In the genomic region with DNA sequence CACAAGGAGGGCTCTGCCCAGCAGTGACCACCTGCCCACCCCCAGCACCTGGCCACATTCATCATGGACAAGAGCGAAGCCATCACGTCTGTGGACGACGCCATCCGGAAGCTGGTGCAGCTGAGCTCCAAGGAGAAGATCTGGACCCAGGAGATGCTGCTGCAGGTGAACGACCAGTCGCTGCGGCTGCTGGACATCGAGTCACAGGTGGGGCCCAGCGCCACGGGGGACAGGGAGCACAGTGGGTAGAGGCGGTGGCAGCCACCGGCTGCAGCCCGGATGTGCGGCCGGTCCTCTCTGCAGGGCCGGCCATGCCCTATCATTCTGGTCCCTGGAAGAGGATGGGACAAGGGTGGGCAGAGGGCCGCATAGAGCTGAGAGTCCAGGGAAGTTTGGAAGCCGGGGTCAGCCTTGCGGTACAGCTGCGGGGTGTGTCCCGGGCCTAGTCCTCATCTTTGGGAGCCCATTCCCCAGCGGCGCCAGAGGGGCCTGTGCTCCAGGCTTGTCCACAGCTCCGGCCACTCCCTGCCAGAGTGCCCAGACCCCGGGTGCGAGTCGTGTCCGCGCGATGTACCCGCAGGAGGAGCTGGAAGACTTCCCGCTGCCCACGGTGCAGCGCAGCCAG, we compare ENCODE assay signal across 13 cellular contexts. TPM values are rescaled to one million over a fixed set of nuclear protein-coding genes. Genes with fewer than 3 reads are reported as not detected.
DNase-seq lines count a peak whose midpoint lies in the region; ATAC-seq and TF ChIP-seq lines count a peak whose summit lies in the region.
"Had no signal": no experiment of that assay in that cellular context is flagged by ENCODE, and none has a peak within 500 bp of the region (broad histone marks: within the 10 kb centered on the region; RNA-seq: fewer than 3 reads in every experiment).

No MANE protein-coding gene starts in this region.

- H3K9me3 ChIP-seq in T-helper 17 cell (ENCODE audit: control insufficient read depth, low read length, poor library complexity, severe bottlenecking), result no peaks in the 10 kb centered on the region
- no peaks in the 10 kb centered on the region for H3K9me3 ChIP-seq in right lobe of liver
- H3K9me3 ChIP-seq in aorta (ENCODE audit: control insufficient read depth, low read length), result no peaks in the 10 kb centered on the region
- no peaks in the 10 kb centered on the region for H3K9me3 ChIP-seq in uterus
- H3K9me3 ChIP-seq: gastrocnemius medialis, pancreas had no signal

- H3K4me3 ChIP-seq in right lobe of liver (no peak overlapping the region), aorta (ENCODE audit: low read length in 2 of 2) (no peak overlapping the region), uterus (no peak overlapping the region)
- H3K4me3 ChIP-seq: pancreas had no signal

- H3K27me3 ChIP-seq in right lobe of liver (no peaks in the 10 kb centered on the region), aorta (ENCODE audit: control insufficient read depth in 1 of 2, insufficient read depth in 2 of 2, low read length in 1 of 2) (no peaks in the 10 kb centered on the region), uterus (peaks cover 0 to 8% of the 10 kb centered on the region in 2 donors)
- H3K27me3 ChIP-seq: pancreas had no signal

- peak overlapping the region; percentile 57 for H3K4me3 Mint-ChIP-seq in activated naive CD8-positive, alpha-beta T cell
- H3K4me3 Mint-ChIP-seq in activated naive CD8-positive, alpha-beta T cell treated with anti-CD3 and anti-CD28 coated beads, Interleukin-2, amount 50 U/mL, for 24 hours, result no peak overlapping the region
- peak overlapping the region; percentile 73 for H3K4me3 Mint-ChIP-seq in T-helper 17 cell

- no peak for DNase-seq in activated naive CD8-positive, alpha-beta T cell treated with anti-CD3 and anti-CD28 coated beads, Interleukin-2, amount 50 U/mL, for 24 hours
- DNase-seq in T-helper 17 cell (no peak), right lobe of liver (peak in 2 of 3 donors; percentile 51 to 58), aorta (no peak), uterus (no peak)
- DNase-seq: DND-41, gastrocnemius medialis, NCI-H2081, OCI-M1 had no signal

- no peak for TF ChIP-seq POLR2A in right lobe of liver (IDR thresholded peaks at IDR 0.05)
- TF ChIP-seq POLR2A in uterus (IDR thresholded peaks at IDR 0.05), result no peak

- 100% methylated on average over 1 of the region's 35 CpGs for WGBS in right lobe of liver (ENCODE audit: insufficient coverage, low coverage, low lambda C conversion rate, missing lambda C conversion rate)
- WGBS in aorta, 2 donors, result 64 to 67% methylated on average over 34 to 35 of the region's 35 CpGs

- H3K4me1 Mint-ChIP-seq in activated naive CD8-positive, alpha-beta T cell (ENCODE audit: low read depth), result peaks cover 9% of the 10 kb centered on the region
- H3K4me1 Mint-ChIP-seq in activated naive CD8-positive, alpha-beta T cell treated with anti-CD3 and anti-CD28 coated beads, Interleukin-2, amount 50 U/mL, for 24 hours, result peaks cover 17% of the 10 kb centered on the region
- peaks cover 9% of the 10 kb centered on the region for H3K4me1 Mint-ChIP-seq in T-helper 17 cell

- intact Hi-C loops in right lobe of liver (cut with DNase I) (loop anchor here (10.0 kb wide), 1 partner anchor 55 kb away; no protein-coding TSS in a partner anchor), aorta (cut with DNase I) (no loop called here), uterus (cut with DNase I; ENCODE audit: low total_unique reads) (loop anchor here (5.0 kb wide), 2 partner anchors 58 to 163 kb away; no protein-coding TSS in a partner anchor)

- H3K27ac ChIP-seq in right lobe of liver (no peak overlapping the region), aorta (ENCODE audit: low read depth in 1 of 2, low read length in 2 of 2) (no peak overlapping the region), uterus (no peak overlapping the region)
- H3K27ac ChIP-seq: gastrocnemius medialis, pancreas had no signal

- H3K4me1 ChIP-seq in right lobe of liver (peaks cover 0 to 3% (median 0%) of the 10 kb centered on the region in 4 donors), aorta (ENCODE audit: control insufficient read depth in 1 of 2, insufficient read depth in 2 of 2, low read length in 2 of 2) (no peaks in the 10 kb centered on the region), uterus (no peaks in the 10 kb centered on the region)
- H3K4me1 ChIP-seq: pancreas had no signal

- no peak overlapping the region for H3K27ac Mint-ChIP-seq in activated naive CD8-positive, alpha-beta T cell
- no peak overlapping the region for H3K27ac Mint-ChIP-seq in activated naive CD8-positive, alpha-beta T cell treated with anti-CD3 and anti-CD28 coated beads, Interleukin-2, amount 50 U/mL, for 24 hours
- H3K27ac Mint-ChIP-seq in T-helper 17 cell, result no peak overlapping the region

- H3K9me3 Mint-ChIP-seq in activated naive CD8-positive, alpha-beta T cell (ENCODE audit: low read depth), result no peaks in the 10 kb centered on the region
- no peaks in the 10 kb centered on the region for H3K9me3 Mint-ChIP-seq in activated naive CD8-positive, alpha-beta T cell treated with anti-CD3 and anti-CD28 coated beads, Interleukin-2, amount 50 U/mL, for 24 hours

- peaks cover 0 to 48% (median 8%) of the 10 kb centered on the region in 4 donors for H3K36me3 ChIP-seq in right lobe of liver
- no peaks in the 10 kb centered on the region for H3K36me3 ChIP-seq in aorta (ENCODE audit: control insufficient read depth in 1 of 2, insufficient read depth in 2 of 2, low read length in 1 of 2)
- H3K36me3 ChIP-seq in uterus, result no peaks in the 10 kb centered on the region
- H3K36me3 ChIP-seq: gastrocnemius medialis had no signal

- no peak for TF ChIP-seq CTCF in right lobe of liver (IDR thresholded peaks at IDR 0.05)
- no peak for TF ChIP-seq CTCF in uterus (IDR thresholded peaks at IDR 0.05)

- H3K36me3 Mint-ChIP-seq in activated naive CD8-positive, alpha-beta T cell, result no peaks in the 10 kb centered on the region
- peaks cover 1% of the 10 kb centered on the region for H3K36me3 Mint-ChIP-seq in activated naive CD8-positive, alpha-beta T cell treated with anti-CD3 and anti-CD28 coated beads, Interleukin-2, amount 50 U/mL, for 24 hours (ENCODE audit: low read depth)
- peaks cover 2% of the 10 kb centered on the region for H3K36me3 Mint-ChIP-seq in T-helper 17 cell (ENCODE audit: low read depth)

- peaks cover 7% of the 10 kb centered on the region for H3K27me3 Mint-ChIP-seq in activated naive CD8-positive, alpha-beta T cell
- peaks cover 30% of the 10 kb centered on the region for H3K27me3 Mint-ChIP-seq in activated naive CD8-positive, alpha-beta T cell treated with anti-CD3 and anti-CD28 coated beads, Interleukin-2, amount 50 U/mL, for 24 hours
- peaks cover 6% of the 10 kb centered on the region for H3K27me3 Mint-ChIP-seq in T-helper 17 cell

- ATAC-seq in activated naive CD8-positive, alpha-beta T cell treated with anti-CD3 and anti-CD28 coated beads, Interleukin-2, amount 50 U/mL, for 24 hours, result no peak
- ATAC-seq in T-helper 17 cell (no peak), right lobe of liver (no peak), aorta (ENCODE audit: low FRiP score) (peak; percentile 12), HG02610 (IDR thresholded peaks at IDR 0.05; ENCODE audit: unreplicated experiment) (no peak), HG03457 (IDR thresholded peaks at IDR 0.05; ENCODE audit: unreplicated experiment) (no peak)

RNA-seq across cellular contexts. Expression of a gene that starts 14.1 kb away (rescaled TPM):
- total RNA-seq in T-helper 17 cell, result 10 to 100 TPM in 1 of 2 donors, 1 to 10 TPM in 1; 6.8 to 11.7 TPM
- total RNA-seq in right lobe of liver, result 100 to 1,000 TPM in 5 of 6 experiments, 10 to 100 TPM in 1; 95.8 to 184 (median 120) TPM
- 10 to 100 TPM; 41.0 to 45.1 TPM for total RNA-seq in aorta
- polyA plus RNA-seq in aorta, result 100 to 1,000 TPM in 1 of 2 donors, 10 to 100 TPM in 1; 64.6 to 102 TPM
- 10 to 100 TPM; 12.2 to 52.8 (median 32.3) TPM for total RNA-seq in uterus

RNA-seq across cellular contexts. Expression of a gene that starts 24.5 kb away (rescaled TPM):
- total RNA-seq in T-helper 17 cell (10 to 100 TPM; 20.8 to 21.3 TPM), right lobe of liver (10 to 100 TPM in 3 of 6 experiments, 1 to 10 TPM in 3; 6.9 to 15.5 (median 10.5) TPM), aorta (10 to 100 TPM; 15.6 to 23.0 TPM), uterus (10 to 100 TPM in 2 of 4 donors, 1 to 10 TPM in 2; 2.6 to 35.3 (median 8.1) TPM)
- 10 to 100 TPM in 1 of 2 donors, 1 to 10 TPM in 1; 8.4 to 31.2 TPM for polyA plus RNA-seq in aorta

RNA-seq across cellular contexts. Expression of a gene that starts 25.1 kb away (rescaled TPM):
- total RNA-seq in T-helper 17 cell (10 to 100 TPM; 55.3 to 77.1 TPM), right lobe of liver (10 to 100 TPM; 11.3 to 17.9 (median 14.0) TPM), aorta (10 to 100 TPM; 32.2 to 59.5 TPM), uterus (10 to 100 TPM in 2 of 4 donors, 1 to 10 TPM in 2; 7.9 to 45.6 (median 20.4) TPM)
- polyA plus RNA-seq in aorta, result 10 to 100 TPM; 15.7 to 53.0 TPM

RNA-seq across cellular contexts. Expression of a gene that starts 27.1 kb away (rescaled TPM):
- total RNA-seq in T-helper 17 cell, result 100 to 1,000 TPM in 1 of 2 donors, 10 to 100 TPM in 1; 60.4 to 102 TPM
- total RNA-seq in right lobe of liver, result 100 to 1,000 TPM; 102 to 184 (median 150) TPM
- 100 to 1,000 TPM; 113 to 130 TPM for total RNA-seq in aorta
- polyA plus RNA-seq in aorta, result 100 to 1,000 TPM; 122 to 187 TPM
- 100 to 1,000 TPM in 1 of 4 donors, 10 to 100 TPM in 3; 60.3 to 146 (median 66.9) TPM for total RNA-seq in uterus

RNA-seq across cellular contexts. Expression of a gene that starts 57.2 kb away (rescaled TPM):
- total RNA-seq in T-helper 17 cell (10 to 100 TPM; 36.7 to 44.3 TPM), right lobe of liver (10 to 100 TPM; 15.8 to 31.9 (median 27.7) TPM), aorta (10 to 100 TPM; 36.1 to 52.7 TPM), uterus (10 to 100 TPM; 11.8 to 81.1 (median 29.3) TPM)
- 10 to 100 TPM in 1 of 2 donors, 1 to 10 TPM in 1; 9.6 to 32.5 TPM for polyA plus RNA-seq in aorta

Comparison
In these comparisons a context has a peak if more than half of its experiments do, and no peak if none do; other contexts are left out.
1. DNase-seq: peak in right lobe of liver (2 of 3); none in activated naive CD8-positive, alpha-beta T cell treated with anti-CD3 and anti-CD28 coated beads, Interleukin-2, amount 50 U/mL, for 24 hours (single experiment), T-helper 17 cell (0 of 3), aorta (0 of 2) and uterus (0 of 2).
2. intact Hi-C loops: an anchor here in right lobe of liver (10.0 kb wide) and uterus (5.0 kb wide); none called in aorta.